9 cellular contexts compared by ENCODE assay signal in the genomic region with DNA sequence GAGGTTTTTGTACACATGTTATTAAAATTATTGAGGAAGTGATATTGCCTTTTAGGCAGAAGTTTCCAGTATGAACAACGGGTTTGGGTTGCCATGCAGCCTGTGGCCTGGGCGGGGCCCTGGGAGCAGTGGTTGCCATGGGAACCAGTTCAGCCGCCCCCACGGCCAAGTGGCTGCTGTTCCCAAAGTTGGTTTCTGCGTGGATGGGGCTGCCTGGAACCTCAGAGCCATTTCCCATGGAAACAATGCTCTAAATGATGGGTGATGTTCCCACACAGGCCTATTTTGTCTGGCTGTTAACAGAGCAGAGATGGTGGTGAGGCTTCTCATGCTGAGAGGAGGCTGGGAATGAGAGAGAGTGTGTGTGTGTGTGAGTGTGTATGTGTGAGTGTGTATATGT. TPM values are rescaled to one million over a fixed set of nuclear protein-coding genes. Genes with fewer than 3 reads are reported as not detected.
A peak's percentile ranks its signal among the peaks of the same experiment; 100 is the strongest.
DNase-seq lines count a peak whose midpoint lies in the region; ATAC-seq and TF ChIP-seq lines count a peak whose summit lies in the region.
"Had no signal": no experiment of that assay in that cellular context is flagged by ENCODE, and none has a peak within 500 bp of the region (broad histone marks: within the 10 kb centered on the region; RNA-seq: fewer than 3 reads in every experiment).

No MANE protein-coding gene starts in this region.

- H3K4me1 Mint-ChIP-seq in activated CD8-positive, alpha-beta T cell treated with anti-CD3 and anti-CD28 coated beads for 36 hours (ENCODE audit: low read depth), result peaks cover 12% of the 10 kb centered on the region
- H3K4me1 Mint-ChIP-seq in activated CD8-positive, alpha-beta T cell treated with anti-CD3 and anti-CD28 coated beads, Interleukin-2, amount 10 ng/mL, durations not matched to agents 7 days and 5 days (ENCODE audit: low read depth), result peaks cover 2% of the 10 kb centered on the region

- H3K27ac ChIP-seq in tibial nerve, result peak overlapping the region; percentile 57 to 91 (median 78)

- peak in 1 of 2 donors; percentile 62 for TF ChIP-seq EP300 in tibial nerve (IDR thresholded peaks at IDR 0.05)

- intact Hi-C loops in activated CD8-positive, alpha-beta T cell treated with anti-CD3 and anti-CD28 coated beads for 36 hours (cut with micrococcal nuclease), result no loop called here

- TF ChIP-seq CTCF in activated CD8-positive, alpha-beta T cell treated with anti-CD3 and anti-CD28 coated beads for 36 hours (IDR thresholded peaks at IDR 0.05), result no peak
- no peak for TF ChIP-seq CTCF in choroid plexus epithelial cell (conservative IDR thresholded peaks at IDR 0.05; ENCODE audit: low read depth, low read length)
- no peak for TF ChIP-seq CTCF in tibial nerve (IDR thresholded peaks at IDR 0.05)
- TF ChIP-seq CTCF in BE2C (IDR thresholded peaks at IDR 0.05; ENCODE audit: low read depth, low read length), result no peak

- H3K9me3 ChIP-seq in tibial nerve (no peaks in the 10 kb centered on the region), BE2C (no peaks in the 10 kb centered on the region)

- H3K9me3 Mint-ChIP-seq in activated CD8-positive, alpha-beta T cell treated with anti-CD3 and anti-CD28 coated beads for 36 hours, result peaks cover 3% of the 10 kb centered on the region
- H3K9me3 Mint-ChIP-seq in activated CD8-positive, alpha-beta T cell treated with anti-CD3 and anti-CD28 coated beads, Interleukin-2, amount 10 ng/mL, durations not matched to agents 7 days and 5 days (ENCODE audit: insufficient read depth), result no peaks in the 10 kb centered on the region

- no peak overlapping the region for H3K4me3 ChIP-seq in choroid plexus epithelial cell (ENCODE audit: low read depth, low read length)
- H3K4me3 ChIP-seq in tibial nerve, result no peak overlapping the region
- no peak overlapping the region for H3K4me3 ChIP-seq in BE2C (ENCODE audit: low read depth, low read length)

- CTCF ChIA-PET in activated CD8-positive, alpha-beta T cell treated with anti-CD3 and anti-CD28 coated beads for 36 hours (lab: Charles Lee), result no interaction called here
- CTCF ChIA-PET in activated CD8-positive, alpha-beta T cell treated with anti-CD3 and anti-CD28 coated beads, Interleukin-2, amount 10 ng/mL, durations not matched to agents 7 days and 5 days (lab: Charles Lee), result no interaction called here

- no peak overlapping the region for H3K27ac Mint-ChIP-seq in activated CD8-positive, alpha-beta T cell treated with anti-CD3 and anti-CD28 coated beads for 36 hours
- H3K27ac Mint-ChIP-seq in activated CD8-positive, alpha-beta T cell treated with anti-CD3 and anti-CD28 coated beads, Interleukin-2, amount 10 ng/mL, durations not matched to agents 7 days and 5 days, result no peak overlapping the region
- H3K27ac Mint-ChIP-seq: activated naive CD8-positive, alpha-beta T cell treated with anti-CD3 and anti-CD28 coated beads for 36 hours had no signal

- no peak for TF ChIP-seq POLR2A in tibial nerve (IDR thresholded peaks at IDR 0.05)

- H3K36me3 Mint-ChIP-seq in activated CD8-positive, alpha-beta T cell treated with anti-CD3 and anti-CD28 coated beads for 36 hours (ENCODE audit: low read depth), result no peaks in the 10 kb centered on the region
- no peaks in the 10 kb centered on the region for H3K36me3 Mint-ChIP-seq in activated CD8-positive, alpha-beta T cell treated with anti-CD3 and anti-CD28 coated beads, Interleukin-2, amount 10 ng/mL, durations not matched to agents 7 days and 5 days (ENCODE audit: low read depth)
- H3K36me3 Mint-ChIP-seq: activated naive CD8-positive, alpha-beta T cell treated with anti-CD3 and anti-CD28 coated beads for 36 hours had no signal

- whole genome bisulfite sequencing in tibial nerve, 2 donors, result 9 to 12% methylated on average over 5 of the region's 5 CpGs

- H3K36me3 ChIP-seq in tibial nerve, result peaks cover 0 to 2% (median 0%) of the 10 kb centered on the region in 3 donors
- no peaks in the 10 kb centered on the region for H3K36me3 ChIP-seq in BE2C

- DNase-seq in activated CD8-positive, alpha-beta T cell treated with anti-CD3 and anti-CD28 coated beads for 36 hours, result peak; percentile 11
- DNase-seq in activated CD8-positive, alpha-beta T cell treated with anti-CD3 and anti-CD28 coated beads, Interleukin-2, amount 10 ng/mL, durations not matched to agents 7 days and 5 days, result no peak
- DNase-seq in choroid plexus epithelial cell (ENCODE audit: low read depth) (peak; percentile 23), medulla oblongata (ENCODE audit: extremely low spot score) (peak; percentile 82), tibial nerve (ENCODE audit: low spot score in 2 of 2) (peak; percentile 45 to 54), BE2C (no peak)
- DNase-seq in activated CD4-positive, CD25-positive, alpha-beta regulatory T cell (lab: John Stamatoyannopoulos, UW), result no peak
- DNase-seq: activated naive CD8-positive, alpha-beta T cell treated with anti-CD3 and anti-CD28 coated beads for 36 hours had no signal

- H3K4me3 Mint-ChIP-seq in activated CD8-positive, alpha-beta T cell treated with anti-CD3 and anti-CD28 coated beads for 36 hours, result no peak overlapping the region
- H3K4me3 Mint-ChIP-seq in activated CD8-positive, alpha-beta T cell treated with anti-CD3 and anti-CD28 coated beads, Interleukin-2, amount 10 ng/mL, durations not matched to agents 7 days and 5 days, result no peak overlapping the region
- H3K4me3 Mint-ChIP-seq: activated naive CD8-positive, alpha-beta T cell treated with anti-CD3 and anti-CD28 coated beads for 36 hours had no signal

- H3K4me1 ChIP-seq in tibial nerve, result peaks cover 0 to 95% (median 56%) of the 10 kb centered on the region in 4 donors
- no peaks in the 10 kb centered on the region for H3K4me1 ChIP-seq in BE2C

- ATAC-seq in activated CD8-positive, alpha-beta T cell treated with anti-CD3 and anti-CD28 coated beads for 36 hours, result no peak
- no peak for ATAC-seq in activated CD8-positive, alpha-beta T cell treated with anti-CD3 and anti-CD28 coated beads, Interleukin-2, amount 10 ng/mL, durations not matched to agents 7 days and 5 days
- ATAC-seq in GM21737 (IDR thresholded peaks at IDR 0.05; ENCODE audit: unreplicated experiment), result no peak

- POLR2A ChIA-PET in activated CD8-positive, alpha-beta T cell treated with anti-CD3 and anti-CD28 coated beads for 36 hours (lab: Charles Lee), result no interaction called here
- POLR2A ChIA-PET in activated CD8-positive, alpha-beta T cell treated with anti-CD3 and anti-CD28 coated beads, Interleukin-2, amount 10 ng/mL, durations not matched to agents 7 days and 5 days (lab: Charles Lee), result no interaction called here

- H3K27me3 ChIP-seq in tibial nerve, result no peaks in the 10 kb centered on the region
- H3K27me3 ChIP-seq in BE2C, result peaks cover 10% of the 10 kb centered on the region

- H3K27me3 Mint-ChIP-seq in activated CD8-positive, alpha-beta T cell treated with anti-CD3 and anti-CD28 coated beads for 36 hours, result peaks cover 7% of the 10 kb centered on the region
- peaks cover 20% of the 10 kb centered on the region for H3K27me3 Mint-ChIP-seq in activated CD8-positive, alpha-beta T cell treated with anti-CD3 and anti-CD28 coated beads, Interleukin-2, amount 10 ng/mL, durations not matched to agents 7 days and 5 days (ENCODE audit: low read depth)

RNA-seq across cellular contexts. Expression of gene MRAS, which starts 19.5 kb away (rescaled TPM):
- under 1 TPM in 1 of 2 experiments, not detected in 1; 0.07 TPM for total RNA-seq in activated CD8-positive, alpha-beta T cell treated with anti-CD3 and anti-CD28 coated beads for 36 hours
- total RNA-seq in activated CD8-positive, alpha-beta T cell treated with anti-CD3 and anti-CD28 coated beads, Interleukin-2, amount 10 ng/mL, durations not matched to agents 7 days and 5 days, result not detected
- 100 to 1,000 TPM; 107 to 289 (median 171) TPM for total RNA-seq in tibial nerve
- 0.36 TPM for polyA plus RNA-seq in BE2C (2012; ENCODE audit: insufficient read depth, insufficient read length, low read depth)

RNA-seq across cellular contexts. Expression of gene NME9, which starts 38.3 kb away (rescaled TPM):
- under 1 TPM in 1 of 2 experiments, not detected in 1; 0.45 TPM for total RNA-seq in activated CD8-positive, alpha-beta T cell treated with anti-CD3 and anti-CD28 coated beads for 36 hours
- not detected for total RNA-seq in activated CD8-positive, alpha-beta T cell treated with anti-CD3 and anti-CD28 coated beads, Interleukin-2, amount 10 ng/mL, durations not matched to agents 7 days and 5 days
- total RNA-seq in tibial nerve, result not detected
- polyA plus RNA-seq in BE2C (2012; ENCODE audit: insufficient read depth, insufficient read length, low read depth), result 0.42 TPM
- total RNA-seq: activated naive CD8-positive, alpha-beta T cell treated with anti-CD3 and anti-CD28 coated beads for 36 hours had no signal

Comparison
In these comparisons a context has a peak if more than half of its experiments do, and no peak if none do; other contexts are left out.
1. DNase-seq: peak in activated CD8-positive, alpha-beta T cell treated with anti-CD3 and anti-CD28 coated beads for 36 hours (single experiment), choroid plexus epithelial cell (single experiment), medulla oblongata (single experiment) and tibial nerve (2 of 2); none in activated CD8-positive, alpha-beta T cell treated with anti-CD3 and anti-CD28 coated beads, Interleukin-2, amount 10 ng/mL, durations not matched to agents 7 days and 5 days (single experiment), BE2C (single experiment) and activated CD4-positive, CD25-positive, alpha-beta regulatory T cell (0 of 4).
2. RNA of gene MRAS, which starts 19.5 kb away (total RNA-seq): 107 to 289 TPM in tibial nerve; 0.07 TPM in activated CD8-positive, alpha-beta T cell treated with anti-CD3 and anti-CD28 coated beads for 36 hours and not detected in activated CD8-positive, alpha-beta T cell treated with anti-CD3 and anti-CD28 coated beads, Interleukin-2, amount 10 ng/mL, durations not matched to agents 7 days and 5 days; every median in the first group is over 100 times any median in the second.